ENCODE assay signal across 10 cellular contexts in genomic region chr17:68053237-68054030, GRCh38. TPM values are rescaled to one million over a fixed set of nuclear protein-coding genes. Genes with fewer than 3 reads are reported as not detected.
DNase-seq lines count a peak whose midpoint lies in the region; ATAC-seq and TF ChIP-seq lines count a peak whose summit lies in the region.
"Had no signal": no experiment of that assay in that cellular context is flagged by ENCODE, and none has a peak within 500 bp of the region (broad histone marks: within the 10 kb centered on the region; RNA-seq: fewer than 3 reads in every experiment).

No MANE protein-coding gene starts in this region.

- H3K27me3 ChIP-seq in colonic mucosa (no peaks in the 10 kb centered on the region), right cardiac atrium (ENCODE audit: control insufficient read depth, insufficient read depth) (no peaks in the 10 kb centered on the region), thyroid gland (no peaks in the 10 kb centered on the region)

- intact Hi-C loops in colonic mucosa (cut with DNase I) = no loop called here
- intact Hi-C loops in right cardiac atrium (cut with DNase I) = no loop called here
- intact Hi-C loops in thyroid gland (cut with DNase I) = no loop called here

- H3K4me1 ChIP-seq in colonic mucosa (no peaks in the 10 kb centered on the region), right cardiac atrium (ENCODE audit: control insufficient read depth, insufficient read depth, low read length) (no peaks in the 10 kb centered on the region), thyroid gland (peaks cover 0 to 10% of the 10 kb centered on the region in 2 donors)

- H3K36me3 ChIP-seq in colonic mucosa = no peaks in the 10 kb centered on the region
- no peaks in the 10 kb centered on the region for H3K36me3 ChIP-seq in thyroid gland

- no peak overlapping the region for H3K4me3 ChIP-seq in colonic mucosa
- H3K4me3 ChIP-seq in right cardiac atrium (ENCODE audit: low read length) = no peak overlapping the region
- no peak overlapping the region for H3K4me3 ChIP-seq in skeletal muscle cell (ENCODE audit: low read depth, low read length)
- no peak overlapping the region for H3K4me3 ChIP-seq in thyroid gland (replicated peaks in 1 of 3)

- H3K27ac ChIP-seq in colonic mucosa = no peak overlapping the region
- H3K27ac ChIP-seq in right cardiac atrium (ENCODE audit: low read length) = peak overlapping the region; percentile 89
- peak overlapping the region in 1 of 3 donors; percentile 22 for H3K27ac ChIP-seq in thyroid gland

- WGBS in right cardiac atrium = 46% methylated on average over 8 of the region's 8 CpGs
- 73 to 82% methylated on average over 8 of the region's 8 CpGs for WGBS in thyroid gland, 2 donors

- no peak overlapping the region for H3K9ac ChIP-seq in colonic mucosa (ENCODE audit: low read depth in 2 of 2, low read length in 2 of 2)

- peak; percentile 96 for DNase-seq in GM04504 (ENCODE audit: low read depth)
- peak; percentile 27 for DNase-seq in colonic mucosa
- peak; percentile 72 to 77 (median 77) for DNase-seq in right cardiac atrium
- peak; percentile 74 for DNase-seq in skeletal muscle cell (ENCODE audit: low read depth)
- DNase-seq in thyroid gland = no peak
- DNase-seq in NCI-H1436 treated with DMSO at 0.1 percent for 48 hours (lab: John Stamatoyannopoulos, UW) = no peak
- DNase-seq in NCI-H1105 treated with DMSO at 0.1 percent for 48 hours (lab: John Stamatoyannopoulos, UW) = no peak
- DNase-seq in islet precursor cell = no peak
- DNase-seq: COR-L47; stimulated activated CD4-positive, alpha-beta T cell treated with anti-CD3 and anti-CD28 coated beads, Interleukin-4, amount 100 ng/mL, for 1 hour had no signal

- H3K9me3 ChIP-seq in colonic mucosa (no peaks in the 10 kb centered on the region), right cardiac atrium (ENCODE audit: control insufficient read depth, low read length) (no peaks in the 10 kb centered on the region), thyroid gland (no peaks in the 10 kb centered on the region)

- no peak for TF ChIP-seq POLR2A in thyroid gland (IDR thresholded peaks at IDR 0.05)

- TF ChIP-seq CTCF in colonic mucosa (IDR thresholded peaks at IDR 0.05) (no peak), thyroid gland (IDR thresholded peaks at IDR 0.05) (no peak)

- ATAC-seq in right cardiac atrium = peak; percentile 89 to 93

RNA-seq across cellular contexts. Expression of gene KPNA2, which starts 17.9 kb away (rescaled TPM):
- total RNA-seq in colonic mucosa (100 to 1,000 TPM in 1 of 2 donors, 10 to 100 TPM in 1; 43.2 to 143 TPM), right cardiac atrium (10 to 100 TPM; 16.7 to 29.5 (median 22.6) TPM), thyroid gland (10 to 100 TPM; 13.3 to 25.8 (median 17.5) TPM)
- 16.5 TPM for polyA plus RNA-seq in right cardiac atrium

RNA-seq across cellular contexts. Expression of gene C17orf58, which starts 57.2 kb away (rescaled TPM):
- total RNA-seq in colonic mucosa = 10 to 100 TPM; 10.3 to 13.6 TPM
- 1 to 10 TPM; 5.9 to 7.4 (median 6.9) TPM for total RNA-seq in right cardiac atrium
- polyA plus RNA-seq in right cardiac atrium = 12.0 TPM
- total RNA-seq in thyroid gland = 10 to 100 TPM in 2 of 4 donors, 1 to 10 TPM in 2; 6.7 to 14.4 (median 10.6) TPM

Comparison
In these comparisons a context has a peak if more than half of its experiments do, and no peak if none do; other contexts are left out.
1. DNase-seq: peak in GM04504 (single experiment), colonic mucosa (single experiment), right cardiac atrium (3 of 3) and skeletal muscle cell (single experiment); none in thyroid gland (0 of 2), NCI-H1436 treated with DMSO at 0.1 percent for 48 hours (single experiment), NCI-H1105 treated with DMSO at 0.1 percent for 48 hours (single experiment) and islet precursor cell (single experiment).